In the genomic region with DNA sequence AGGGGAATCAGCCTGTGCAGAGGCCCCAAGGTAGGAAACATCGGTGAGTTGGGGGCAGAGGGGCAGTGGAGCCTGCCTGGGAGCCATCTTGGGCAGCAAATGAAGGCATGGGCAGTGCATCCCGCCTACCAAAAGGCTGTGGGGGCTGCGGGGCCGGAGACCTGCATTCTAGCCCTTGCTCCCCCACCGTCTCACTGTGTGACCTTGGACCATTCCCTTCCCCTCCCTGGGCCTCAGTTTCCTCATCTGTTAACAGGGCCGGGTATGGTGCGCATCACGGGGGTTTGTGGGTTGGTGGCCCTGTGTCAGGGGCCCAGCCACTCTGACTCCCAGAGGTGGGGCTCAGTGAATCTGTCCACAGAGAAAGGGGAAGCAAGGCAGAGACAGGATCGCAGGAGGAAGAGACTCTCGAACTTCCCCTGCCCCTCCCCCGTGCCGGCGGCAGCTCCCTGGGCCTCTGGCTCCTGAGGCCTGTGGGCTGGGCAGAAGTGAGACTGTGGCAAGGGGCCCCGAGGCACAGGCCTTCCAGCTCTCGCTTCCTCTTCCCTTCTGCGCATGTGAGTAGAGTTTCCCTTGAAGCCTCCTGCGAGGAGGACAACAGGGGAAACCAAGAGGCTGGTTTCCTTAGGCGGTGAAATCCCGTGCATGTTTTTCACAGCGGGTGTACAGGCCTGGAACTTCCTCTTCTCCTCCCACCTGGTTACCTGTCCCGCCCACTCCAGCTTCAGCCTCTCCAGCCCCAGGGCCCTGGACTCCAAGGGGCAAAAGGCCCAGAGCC, we compare ENCODE assay signal across 8 cellular contexts. TPM values are rescaled to one million over a fixed set of nuclear protein-coding genes. Genes with fewer than 3 reads are reported as not detected.
DNase-seq lines count a peak whose midpoint lies in the region; ATAC-seq and TF ChIP-seq lines count a peak whose summit lies in the region.

No MANE protein-coding gene starts in this region.

- DNase-seq in left lobe of liver (ENCODE audit: low spot score) (peak; percentile 70), SK-N-DZ (ENCODE audit: low spot score) (no peak), A172 (ENCODE audit: low spot score) (no peak)
- DNase-seq in stimulated activated CD8-positive, alpha-beta memory T cell treated with anti-CD3 and anti-CD28 coated beads, Interleukin-15, amount 100 ng/mL, for 24 hours (ENCODE audit: low read depth), result peak; percentile 40

- H2AFZ ChIP-seq in SU-DHL-6 (ENCODE audit: low read depth, low read length, severe bottlenecking), result peak overlapping the region; percentile 53

- peak overlapping the region; percentile 38 for H3K4me2 ChIP-seq in SU-DHL-6 (ENCODE audit: low read depth, low read length, poor library complexity, severe bottlenecking)

- H3K4me3 Mint-ChIP-seq in activated naive CD8-positive, alpha-beta T cell, result peak overlapping the region; percentile 27

- H3K27ac ChIP-seq in SU-DHL-6 (ENCODE audit: low read depth, low read length), result peak overlapping the region; percentile 62

- H3K9me3 ChIP-seq in SU-DHL-6 (ENCODE audit: insufficient read depth, low read length), result no peaks in the 10 kb centered on the region

- H3K27me3 ChIP-seq in SU-DHL-6 (ENCODE audit: low read length), result no peaks in the 10 kb centered on the region

- no peaks in the 10 kb centered on the region for H3K36me3 Mint-ChIP-seq in activated naive CD8-positive, alpha-beta T cell

- H3F3A ChIP-seq in SU-DHL-6 (ENCODE audit: insufficient read depth), result peaks cover 11% of the 10 kb centered on the region; the same call in 1 of the 2 replicates

- H3K36me3 ChIP-seq in SU-DHL-6 (ENCODE audit: low read length), result no peaks in the 10 kb centered on the region

- H4K20me1 ChIP-seq in SU-DHL-6 (ENCODE audit: low read depth, low read length), result no peaks in the 10 kb centered on the region

- H3K9me3 Mint-ChIP-seq in activated naive CD8-positive, alpha-beta T cell (ENCODE audit: low read depth), result no peaks in the 10 kb centered on the region

- H3K4me3 ChIP-seq in SU-DHL-6 (ENCODE audit: insufficient read depth, low read length, poor library complexity, severe bottlenecking), result peak overlapping the region; percentile 12

- ATAC-seq in GM18907 (IDR thresholded peaks at IDR 0.05; ENCODE audit: unreplicated experiment) (peak; percentile 93), HG03095 (IDR thresholded peaks at IDR 0.05; ENCODE audit: unreplicated experiment) (peak; percentile 81), left lobe of liver (peak; percentile 52)

- no peaks in the 10 kb centered on the region for H3K79me2 ChIP-seq in SU-DHL-6 (ENCODE audit: insufficient read depth, low read length)

- TF ChIP-seq CTCF in SU-DHL-6 (IDR thresholded peaks at IDR 0.05; ENCODE audit: insufficient read depth, low read length, poor library complexity, severe bottlenecking), result no peak

- peak overlapping the region; percentile 91 for H3K27ac Mint-ChIP-seq in activated naive CD8-positive, alpha-beta T cell

- H3K4me1 Mint-ChIP-seq in activated naive CD8-positive, alpha-beta T cell (ENCODE audit: low read depth), result peaks cover 40% of the 10 kb centered on the region

- H3K9me2 ChIP-seq in SU-DHL-6 (replicated peaks; ENCODE audit: insufficient read depth, low read length), result no peaks in the 10 kb centered on the region

- H3K27me3 Mint-ChIP-seq in activated naive CD8-positive, alpha-beta T cell, result no peaks in the 10 kb centered on the region

- H3K9ac ChIP-seq in SU-DHL-6 (ENCODE audit: low read length), result peak overlapping the region; percentile 27; the same call in 1 of the 2 replicates

RNA-seq across cellular contexts. Expression of a gene that starts 42.9 kb away (rescaled TPM):
- 292 TPM for total RNA-seq in left lobe of liver
- polyA plus RNA-seq in SK-N-DZ (2014; cell fraction: cytosol; rRNA removed), result 189 and 195 TPM in 2 replicates
- polyA plus RNA-seq in SK-N-DZ (2014; cell fraction: nucleus; rRNA removed), result 127 and 150 TPM in 2 replicates
- 43.7 and 61.6 TPM in 2 replicates for total RNA-seq in A172 (2014; rRNA removed; shearing (Covaris generic))

RNA-seq across cellular contexts. Expression of a gene that starts 58.3 kb away (rescaled TPM):
- total RNA-seq in left lobe of liver, result 6.7 TPM
- 8.8 and 10.0 TPM in 2 replicates for polyA plus RNA-seq in SK-N-DZ (2014; cell fraction: cytosol; rRNA removed)
- polyA plus RNA-seq in SK-N-DZ (2014; cell fraction: nucleus; rRNA removed), result 6.7 and 7.4 TPM in 2 replicates
- 6.2 and 6.6 TPM in 2 replicates for total RNA-seq in A172 (2014; rRNA removed; shearing (Covaris generic))

Comparison
In these comparisons a context has a peak if more than half of its experiments do, and no peak if none do; other contexts are left out.
1. DNase-seq: peak in left lobe of liver (single experiment) and stimulated activated CD8-positive, alpha-beta memory T cell treated with anti-CD3 and anti-CD28 coated beads, Interleukin-15, amount 100 ng/mL, for 24 hours (single experiment); none in SK-N-DZ (single experiment) and A172 (single experiment).
2. Peak in every context shown above with its lines, with median percentiles within 50 percentile points of each other: ATAC-seq.